26 cellular contexts compared by ENCODE assay signal in the genomic region with DNA sequence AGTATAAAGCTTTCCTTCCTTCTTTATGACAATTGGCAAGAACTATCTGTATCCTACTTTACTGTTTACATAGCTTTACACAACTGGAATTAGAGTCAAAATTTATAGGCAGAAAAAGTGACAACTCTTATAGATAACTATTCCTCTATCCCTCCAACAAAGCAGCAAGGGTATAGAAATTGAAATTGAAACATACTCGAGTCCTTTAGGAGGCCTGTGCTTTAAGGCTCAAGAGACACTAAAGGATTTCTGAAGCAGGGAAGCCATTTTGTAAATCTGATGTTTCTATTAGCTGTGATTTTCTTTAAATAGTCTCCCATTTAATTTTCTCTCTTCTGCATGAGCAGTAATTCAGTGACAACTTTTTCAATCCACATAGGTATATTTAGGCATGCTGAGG.
"Had no signal": no experiment of that assay in that cellular context is flagged by ENCODE, and none has a peak within 500 bp of the region (broad histone marks: within the 10 kb centered on the region; RNA-seq: fewer than 3 reads in every experiment).

No MANE protein-coding gene starts in this region.

- DNase-seq: activated CD4-positive, alpha-beta memory T cell treated with anti-CD3 and anti-CD28 coated beads for 36 hours; activated CD4-positive, alpha-beta T cell treated with anti-CD3 and anti-CD28 coated beads for 36 hours; activated CD4-positive, alpha-beta T cell treated with anti-CD3 and anti-CD28 coated beads, Interleukin-2, amount 10 ng/mL, durations not matched to agents 24 days and 14 days; activated CD4-positive, CD25-positive, alpha-beta regulatory T cell; activated CD4-positive, CD25-positive, alpha-beta regulatory T cell treated with anti-CD3 and anti-CD28 coated beads, Interleukin-2, amount 50 U/mL, for 72 hours; activated CD8-positive, alpha-beta memory T cell treated with anti-CD3 and anti-CD28 coated beads, Interleukin-2, amount 10 ng/mL, durations not matched to agents 7 days and 5 days; activated CD8-positive, alpha-beta memory T cell treated with anti-CD3 and anti-CD28 coated beads, Interleukin-2, amount 50 U/mL, for 4 hours; activated CD8-positive, alpha-beta T cell treated with anti-CD3 and anti-CD28 coated beads, Interleukin-2, amount 10 ng/mL, durations not matched to agents 7 days and 5 days; activated effector memory CD4-positive, alpha-beta T cell treated with anti-CD3 and anti-CD28 coated beads, Interleukin-2, amount 50 U/mL, for 16 hours; activated naive CD4-positive, alpha-beta T cell treated with anti-CD3 and anti-CD28 coated beads for 36 hours; activated naive CD8-positive, alpha-beta T cell treated with anti-CD3 and anti-CD28 coated beads, Interleukin-2, amount 10 ng/mL, durations not matched to agents 7 days and 5 days; activated T-cell treated with anti-CD3 and anti-CD28 coated beads, Interleukin-2, amount 50 U/mL, for 1 hour; activated T-cell treated with anti-CD3 and anti-CD28 coated beads, Interleukin-2, amount 50 U/mL, for 48 hours; central memory CD4-positive, alpha-beta T cell; cerebellar nuclear complex; colonic mucosa; effector CD8-positive, alpha-beta T cell; esophagus squamous epithelium; foreskin melanocyte; head of caudate nucleus; T-helper 2 cell had no signal

- H3K27me3 ChIP-seq: ascending aorta, breast epithelium, cardiac muscle cell, colonic mucosa, esophagus squamous epithelium, gastroesophageal sphincter had no signal

- H3K4me1 ChIP-seq: ascending aorta, breast epithelium, colonic mucosa, esophagus squamous epithelium, gastroesophageal sphincter had no signal

- H3K27ac ChIP-seq: ascending aorta, breast epithelium, cardiac muscle cell, colonic mucosa, epithelial cell of prostate, esophagus squamous epithelium, gastroesophageal sphincter had no signal

- ATAC-seq: activated CD4-positive, alpha-beta T cell treated with anti-CD3 and anti-CD28 coated beads for 36 hours; activated CD8-positive, alpha-beta memory T cell treated with anti-CD3 and anti-CD28 coated beads, Interleukin-2, amount 10 ng/mL, durations not matched to agents 7 days and 5 days; activated CD8-positive, alpha-beta T cell treated with anti-CD3 and anti-CD28 coated beads, Interleukin-2, amount 10 ng/mL, durations not matched to agents 7 days and 5 days; gastroesophageal sphincter had no signal

- H3K4me3 ChIP-seq: ascending aorta, breast epithelium, cardiac muscle cell, colonic mucosa, esophagus squamous epithelium, gastroesophageal sphincter had no signal

- H3K36me3 ChIP-seq: ascending aorta, breast epithelium, cardiac muscle cell, colonic mucosa, esophagus squamous epithelium, gastroesophageal sphincter had no signal

- H3K9me3 ChIP-seq: colonic mucosa had no signal
